ENCODE assay signal across 9 cellular contexts in genomic region chr9:92664394-92665152, GRCh38. TPM values are rescaled to one million over a fixed set of nuclear protein-coding genes. Genes with fewer than 3 reads are reported as not detected.
A peak's percentile ranks its signal among the peaks of the same experiment; 100 is the strongest.
DNase-seq lines count a peak whose midpoint lies in the region; ATAC-seq and TF ChIP-seq lines count a peak whose summit lies in the region.
"Had no signal": no experiment of that assay in that cellular context is flagged by ENCODE, and none has a peak within 500 bp of the region (broad histone marks: within the 10 kb centered on the region; RNA-seq: fewer than 3 reads in every experiment).

No MANE protein-coding gene starts in this region.

- no peak overlapping the region for H3K4me3 Mint-ChIP-seq in chondrocyte (ENCODE audit: unreplicated experiment)
- H3K4me3 Mint-ChIP-seq in stimulated activated naive B cell treated with anti-CD40 and anti-IgM and Interleukin-4, amounts not matched to agents 10 μg/mL and 1 μg/mL and 100 μg/mL, for 72 hours = peak overlapping the region in 1 of 2 donors; percentile 42

- H3K27me3 Mint-ChIP-seq in chondrocyte (ENCODE audit: low read depth) = no peaks in the 10 kb centered on the region
- H3K27me3 Mint-ChIP-seq in stimulated activated naive B cell treated with anti-CD40 and anti-IgM and Interleukin-4, amounts not matched to agents 10 μg/mL and 1 μg/mL and 100 μg/mL, for 72 hours = no peaks in the 10 kb centered on the region

- H3K4me1 Mint-ChIP-seq in chondrocyte (ENCODE audit: low read depth) = peaks cover 46% of the 10 kb centered on the region
- peaks cover 45 to 78% of the 10 kb centered on the region in 2 donors for H3K4me1 Mint-ChIP-seq in stimulated activated naive B cell treated with anti-CD40 and anti-IgM and Interleukin-4, amounts not matched to agents 10 μg/mL and 1 μg/mL and 100 μg/mL, for 72 hours

- peaks cover 6% of the 10 kb centered on the region for H3K36me3 Mint-ChIP-seq in chondrocyte (ENCODE audit: low read depth)
- H3K36me3 Mint-ChIP-seq in stimulated activated naive B cell treated with anti-CD40 and anti-IgM and Interleukin-4, amounts not matched to agents 10 μg/mL and 1 μg/mL and 100 μg/mL, for 72 hours = peaks cover 30 to 55% of the 10 kb centered on the region in 2 donors

- peak; percentile 12 to 37 for ATAC-seq in stimulated activated naive B cell treated with anti-CD40 and anti-IgM and Interleukin-4, amounts not matched to agents 10 μg/mL and 1 μg/mL and 100 μg/mL, for 72 hours (replicated peaks)
- ATAC-seq: gastroesophageal sphincter had no signal

- peak; percentile 36 for DNase-seq in activated gamma-delta T cell treated with Interleukin-2 at 50 U/mL for 16 hours
- DNase-seq in activated gamma-delta T cell (lab: John Stamatoyannopoulos, UW) = no peak
- DNase-seq in NCI-H1092 (lab: John Stamatoyannopoulos, UW) = peak; percentile 11
- peak; percentile 69 for DNase-seq in chondrocyte (ENCODE audit: low spot score)
- no peak for DNase-seq in stimulated activated naive B cell treated with anti-CD40 and anti-IgM and Interleukin-4, amounts not matched to agents 10 μg/mL and 1 μg/mL and 100 μg/mL, for 72 hours
- DNase-seq in DMS79 treated with DMSO at 0.1 percent for 48 hours (lab: John Stamatoyannopoulos, UW) = no peak
- no peak for DNase-seq in NCI-H1694 (lab: John Stamatoyannopoulos, UW)
- DNase-seq in DMS79 (lab: John Stamatoyannopoulos, UW) = no peak

- peak overlapping the region; percentile 25 for H3K27ac Mint-ChIP-seq in chondrocyte (ENCODE audit: unreplicated experiment)
- peak overlapping the region; percentile 53 for H3K27ac Mint-ChIP-seq in stimulated activated naive B cell treated with anti-CD40 and anti-IgM and Interleukin-4, amounts not matched to agents 10 μg/mL and 1 μg/mL and 100 μg/mL, for 72 hours

- H3K9me3 Mint-ChIP-seq in chondrocyte (ENCODE audit: low read depth) = no peaks in the 10 kb centered on the region
- no peaks in the 10 kb centered on the region for H3K9me3 Mint-ChIP-seq in stimulated activated naive B cell treated with anti-CD40 and anti-IgM and Interleukin-4, amounts not matched to agents 10 μg/mL and 1 μg/mL and 100 μg/mL, for 72 hours

- no peak for TF ChIP-seq CTCF in chondrocyte (IDR thresholded peaks at IDR 0.05)

RNA-seq across cellular contexts. Expression of gene IPPK, which starts 5.4 kb away (rescaled TPM):
- total RNA-seq in chondrocyte = 8.7 to 9.3 TPM (median 8.9 TPM) in 3 replicates

Comparison
In these comparisons a context has a peak if more than half of its experiments do, and no peak if none do; other contexts are left out.
1. DNase-seq: peak in activated gamma-delta T cell treated with Interleukin-2 at 50 U/mL for 16 hours (single experiment), NCI-H1092 (single experiment) and chondrocyte (single experiment); none in activated gamma-delta T cell (single experiment), stimulated activated naive B cell treated with anti-CD40 and anti-IgM and Interleukin-4, amounts not matched to agents 10 μg/mL and 1 μg/mL and 100 μg/mL, for 72 hours (single experiment), DMS79 treated with DMSO at 0.1 percent for 48 hours (single experiment), NCI-H1694 (single experiment) and DMS79 (single experiment).